In genomic region chr10:35259769-35260397, GRCh38 we compare ENCODE assay signal across 10 cellular contexts.
A peak's percentile ranks its signal among the peaks of the same experiment; 100 is the strongest.
DNase-seq lines count a peak whose midpoint lies in the region; ATAC-seq lines count a peak whose summit lies in the region.
"Had no signal": no experiment of that assay in that cellular context is flagged by ENCODE, and none has a peak within 500 bp of the region (broad histone marks: within the 10 kb centered on the region; RNA-seq: fewer than 3 reads in every experiment).

No MANE protein-coding gene starts in this region.

- H3K4me3 ChIP-seq in skeletal muscle cell (ENCODE audit: low read depth, low read length) = no peak overlapping the region

- CTCF ChIA-PET in activated CD4-positive, alpha-beta T cell treated with anti-CD3 and anti-CD28 coated beads for 36 hours (lab: Charles Lee) = no interaction called here

- H3K9me3 Mint-ChIP-seq in activated CD4-positive, alpha-beta T cell treated with anti-CD3 and anti-CD28 coated beads for 36 hours (ENCODE audit: low read depth) = peaks cover 14% of the 10 kb centered on the region
- peaks cover 13% of the 10 kb centered on the region for H3K9me3 Mint-ChIP-seq in activated CD4-positive, alpha-beta T cell treated with anti-CD3 and anti-CD28 coated beads, Interleukin-2, amount 10 ng/mL, durations not matched to agents 24 days and 14 days

- H3K36me3 Mint-ChIP-seq in activated CD4-positive, alpha-beta T cell treated with anti-CD3 and anti-CD28 coated beads for 36 hours (ENCODE audit: low read depth) = no peaks in the 10 kb centered on the region
- peaks cover 2% of the 10 kb centered on the region for H3K36me3 Mint-ChIP-seq in activated CD4-positive, alpha-beta T cell treated with anti-CD3 and anti-CD28 coated beads, Interleukin-2, amount 10 ng/mL, durations not matched to agents 24 days and 14 days (ENCODE audit: low read depth)

- no peak overlapping the region for H3K4me3 Mint-ChIP-seq in activated CD4-positive, alpha-beta T cell treated with anti-CD3 and anti-CD28 coated beads for 36 hours
- H3K4me3 Mint-ChIP-seq in activated CD4-positive, alpha-beta T cell treated with anti-CD3 and anti-CD28 coated beads, Interleukin-2, amount 10 ng/mL, durations not matched to agents 24 days and 14 days = no peak overlapping the region
- H3K4me3 Mint-ChIP-seq: B cell had no signal

- DNase-seq in activated CD4-positive, alpha-beta T cell treated with anti-CD3 and anti-CD28 coated beads for 36 hours = peak; percentile 23
- DNase-seq in activated CD4-positive, alpha-beta T cell treated with anti-CD3 and anti-CD28 coated beads, Interleukin-2, amount 10 ng/mL, durations not matched to agents 24 days and 14 days = no peak
- DNase-seq in RKO (ENCODE audit: low spot score) (peak; percentile 91), epithelial cell of prostate (ENCODE audit: low read depth, low spot score) (peak; percentile 70), skeletal muscle cell (ENCODE audit: low read depth) (peak; percentile 90), NCI-H146 (lab: John Stamatoyannopoulos, UW) (no peak), nucleus accumbens (lab: John Stamatoyannopoulos, UW) (no peak)
- DNase-seq: erythroblast had no signal

- peaks cover 10% of the 10 kb centered on the region for H3K27me3 Mint-ChIP-seq in activated CD4-positive, alpha-beta T cell treated with anti-CD3 and anti-CD28 coated beads for 36 hours
- peaks cover 4% of the 10 kb centered on the region for H3K27me3 Mint-ChIP-seq in activated CD4-positive, alpha-beta T cell treated with anti-CD3 and anti-CD28 coated beads, Interleukin-2, amount 10 ng/mL, durations not matched to agents 24 days and 14 days

- intact Hi-C loops in activated CD4-positive, alpha-beta T cell treated with anti-CD3 and anti-CD28 coated beads for 36 hours (cut with DNase I, micrococcal nuclease) = loop anchor here in 1 of 2 experiments (5.0 kb wide), 1 partner anchor 192 kb away; no protein-coding TSS in a partner anchor
- intact Hi-C loops in activated CD4-positive, alpha-beta T cell treated with anti-CD3 and anti-CD28 coated beads, Interleukin-2, amount 10 ng/mL, durations not matched to agents 24 days and 14 days (cut with micrococcal nuclease) = no loop called here

- peak; percentile 94 for ATAC-seq in activated CD4-positive, alpha-beta T cell treated with anti-CD3 and anti-CD28 coated beads for 36 hours
- ATAC-seq in HG03565 (IDR thresholded peaks at IDR 0.05; ENCODE audit: unreplicated experiment) = no peak

- H3K27ac Mint-ChIP-seq in activated CD4-positive, alpha-beta T cell treated with anti-CD3 and anti-CD28 coated beads for 36 hours = no peak overlapping the region
- no peak overlapping the region for H3K27ac Mint-ChIP-seq in activated CD4-positive, alpha-beta T cell treated with anti-CD3 and anti-CD28 coated beads, Interleukin-2, amount 10 ng/mL, durations not matched to agents 24 days and 14 days
- H3K27ac Mint-ChIP-seq: B cell had no signal

- peaks cover 3% of the 10 kb centered on the region for H3K4me1 Mint-ChIP-seq in activated CD4-positive, alpha-beta T cell treated with anti-CD3 and anti-CD28 coated beads for 36 hours
- H3K4me1 Mint-ChIP-seq in activated CD4-positive, alpha-beta T cell treated with anti-CD3 and anti-CD28 coated beads, Interleukin-2, amount 10 ng/mL, durations not matched to agents 24 days and 14 days = peaks cover 3% of the 10 kb centered on the region
- H3K4me1 Mint-ChIP-seq: B cell had no signal

- H3K27ac ChIP-seq in epithelial cell of prostate = peak overlapping the region; percentile 44

- POLR2A ChIA-PET in activated CD4-positive, alpha-beta T cell treated with anti-CD3 and anti-CD28 coated beads for 36 hours (lab: Charles Lee) = interaction anchor here (0.7 kb wide), 1 partner anchor 1862 kb away, joined by 3 read pairs; no protein-coding TSS in a partner anchor

Comparison
In these comparisons a context has a peak if more than half of its experiments do, and no peak if none do; other contexts are left out.
1. DNase-seq: peak in activated CD4-positive, alpha-beta T cell treated with anti-CD3 and anti-CD28 coated beads for 36 hours (single experiment), RKO (single experiment), epithelial cell of prostate (single experiment) and skeletal muscle cell (single experiment); none in activated CD4-positive, alpha-beta T cell treated with anti-CD3 and anti-CD28 coated beads, Interleukin-2, amount 10 ng/mL, durations not matched to agents 24 days and 14 days (single experiment), NCI-H146 (single experiment) and nucleus accumbens (0 of 56).